In genomic region chr20:19254956-19255355, GRCh38 we compare ENCODE assay signal across 23 cellular contexts. TPM values are rescaled to one million over a fixed set of nuclear protein-coding genes. Genes with fewer than 3 reads are reported as not detected.
A peak's percentile ranks its signal among the peaks of the same experiment; 100 is the strongest.
DNase-seq lines count a peak whose midpoint lies in the region; TF ChIP-seq lines count a peak whose summit lies in the region.
"Had no signal": no experiment of that assay in that cellular context is flagged by ENCODE, and none has a peak within 500 bp of the region (broad histone marks: within the 10 kb centered on the region; RNA-seq: fewer than 3 reads in every experiment).

No MANE protein-coding gene starts in this region.

- no peak overlapping the region for H2AK5ac ChIP-seq in mesendoderm (ENCODE audit: low read length)

- no peak overlapping the region for H2BK120ac ChIP-seq in mesendoderm (ENCODE audit: low read depth, low read length)

- no peaks in the 10 kb centered on the region for H3K36me3 Mint-ChIP-seq in MCF 10A (ENCODE audit: insufficient read depth, unreplicated experiment)
- H3K36me3 Mint-ChIP-seq: activated naive CD8-positive, alpha-beta T cell treated with anti-CD3 and anti-CD28 coated beads, Interleukin-2, amount 10 ng/mL, durations not matched to agents 7 days and 5 days; natural killer cell had no signal

- H4K5ac ChIP-seq in mesendoderm (ENCODE audit: low read length): no peak overlapping the region

- H3K23ac ChIP-seq in mesendoderm (ENCODE audit: low read length): no peak overlapping the region

- intact Hi-C loops in MCF 10A (cut with micrococcal nuclease) (no loop called here), mammary epithelial cell (cut with micrococcal nuclease) (no loop called here)

- peaks cover 6% of the 10 kb centered on the region for H3K9me3 Mint-ChIP-seq in MCF 10A (ENCODE audit: unreplicated experiment)
- H3K9me3 Mint-ChIP-seq: activated naive CD8-positive, alpha-beta T cell treated with anti-CD3 and anti-CD28 coated beads, Interleukin-2, amount 10 ng/mL, durations not matched to agents 7 days and 5 days; central memory CD8-positive, alpha-beta T cell; natural killer cell; stimulated activated naive CD8-positive, alpha-beta T cell treated with anti-CD3 and anti-CD28 coated beads, Interleukin-15, Interleukin-2, amounts not matched to agents 100 ng/mL and 50 ng/mL, for 24 hours; T-helper 2 cell treated with Interferon-gamma antibody and Interleukin-4, amounts not matched to agents 5 μg/mL and 100 μg/mL, for 36 hours had no signal

- peaks cover 25% of the 10 kb centered on the region for H3K4me1 Mint-ChIP-seq in MCF 10A (ENCODE audit: insufficient read depth, unreplicated experiment)
- H3K4me1 Mint-ChIP-seq: central memory CD8-positive, alpha-beta T cell had no signal

- H3K9ac ChIP-seq in mammary epithelial cell (ENCODE audit: insufficient read depth, low read length) (no peak overlapping the region), mesendoderm (ENCODE audit: low read length) (no peak overlapping the region)
- H3K9ac ChIP-seq: BLaER1 treated with 17β-estradiol and CSF1 and Interleukin-3, amounts not matched to agents 10 nM and 100 nM had no signal

- H3K27ac Mint-ChIP-seq in MCF 10A (ENCODE audit: low read depth, unreplicated experiment): no peak overlapping the region
- H3K27ac Mint-ChIP-seq: activated naive CD8-positive, alpha-beta T cell treated with anti-CD3 and anti-CD28 coated beads, Interleukin-2, amount 10 ng/mL, durations not matched to agents 7 days and 5 days; natural killer cell; stimulated activated naive CD8-positive, alpha-beta T cell treated with anti-CD3 and anti-CD28 coated beads, Interleukin-15, Interleukin-2, amounts not matched to agents 100 ng/mL and 50 ng/mL, for 24 hours; T-helper 2 cell treated with Interferon-gamma antibody and Interleukin-4, amounts not matched to agents 5 μg/mL and 100 μg/mL, for 36 hours had no signal

- POLR2A ChIA-PET in MCF 10A (lab: Yijun Ruan, JAX): no interaction called here

- no peak overlapping the region for H3K18ac ChIP-seq in mesendoderm (ENCODE audit: low read length)

- no peak overlapping the region for H2BK15ac ChIP-seq in mesendoderm (replicated peaks; ENCODE audit: low read depth)

- dilution Hi-C loops in mammary epithelial cell (cut with HindIII; ENCODE audit: low sequenced_read_pairs): no loop called here

- no peaks in the 10 kb centered on the region for H3K27me3 ChIP-seq in mammary epithelial cell (ENCODE audit: insufficient read depth, low read length)
- H3K27me3 ChIP-seq in mesendoderm (ENCODE audit: insufficient read depth, low read length, poor library complexity): no peaks in the 10 kb centered on the region
- H3K27me3 ChIP-seq: BLaER1 treated with 17β-estradiol and CSF1 and Interleukin-3, amounts not matched to agents 10 nM and 100 nM had no signal

- peaks cover 4% of the 10 kb centered on the region for H3K9me3 ChIP-seq in mammary epithelial cell (replicated peaks; ENCODE audit: insufficient read depth, low read length)
- H3K9me3 ChIP-seq: BLaER1 treated with 17β-estradiol and CSF1 and Interleukin-3, amounts not matched to agents 10 nM and 100 nM; Caco-2 had no signal

- H3K4me3 Mint-ChIP-seq in MCF 10A (ENCODE audit: unreplicated experiment): no peak overlapping the region
- H3K4me3 Mint-ChIP-seq: activated naive CD8-positive, alpha-beta T cell treated with anti-CD3 and anti-CD28 coated beads, Interleukin-2, amount 10 ng/mL, durations not matched to agents 7 days and 5 days; central memory CD8-positive, alpha-beta T cell; natural killer cell; stimulated activated naive CD8-positive, alpha-beta T cell treated with anti-CD3 and anti-CD28 coated beads, Interleukin-15, Interleukin-2, amounts not matched to agents 100 ng/mL and 50 ng/mL, for 24 hours; T-helper 2 cell treated with Interferon-gamma antibody and Interleukin-4, amounts not matched to agents 5 μg/mL and 100 μg/mL, for 36 hours had no signal

- no peaks in the 10 kb centered on the region for H3K79me1 ChIP-seq in mesendoderm (ENCODE audit: low read length)

- 34% methylated on average over 4 of the region's 4 CpGs for WGBS in mammary epithelial cell (ENCODE audit: low coverage, missing lambda C conversion rate)
- no CpG with 5 or more reads among the region's 4 CpGs for WGBS in mesendoderm (ENCODE audit: extremely low coverage, insufficient coverage, low lambda C conversion rate)

- no peak overlapping the region for H2AFZ ChIP-seq in mammary epithelial cell (ENCODE audit: low read depth, low read length)

- peak; percentile 38 for DNase-seq in MCF 10A (ENCODE audit: unreplicated experiment)
- DNase-seq in mammary epithelial cell: no peak
- peak; percentile 89 for DNase-seq in RPMI7951 (ENCODE audit: low read depth)
- DNase-seq in mesendoderm: peak; percentile 16
- no peak for DNase-seq in ACHN
- no peak for DNase-seq in anterior cingulate cortex (lab: John Stamatoyannopoulos, UW)
- DNase-seq in NOMO-1 treated with DMSO at 0.1 percent for 48 hours (lab: John Stamatoyannopoulos, UW; ENCODE audit: unreplicated experiment): no peak
- DNase-seq: activated CD4-positive, alpha-beta T cell treated with anti-CD3 and anti-CD28 coated beads for 4 hours; activated effector memory CD4-positive, alpha-beta T cell treated with anti-CD3 and anti-CD28 coated beads, Interleukin-2, amount 50 U/mL, for 16 hours; activated naive CD8-positive, alpha-beta T cell treated with anti-CD3 and anti-CD28 coated beads, Interleukin-2, amount 10 ng/mL, durations not matched to agents 7 days and 5 days; activated T-cell treated with anti-CD3 and anti-CD28 coated beads for 4 hours; Caco-2; dermis blood vessel endothelial cell; DND-41; islet precursor cell; natural killer cell; NCI-H1930; SHP77 treated with DMSO at 0.1 percent for 48 hours had no signal

- no peaks in the 10 kb centered on the region for H3K79me2 ChIP-seq in mammary epithelial cell (ENCODE audit: insufficient read depth, low read length)
- no peaks in the 10 kb centered on the region for H3K79me2 ChIP-seq in mesendoderm (ENCODE audit: control insufficient read depth, insufficient read depth, low read length)

- H3K4me1 ChIP-seq in mammary epithelial cell (ENCODE audit: insufficient read depth, low read length) (no peaks in the 10 kb centered on the region), mesendoderm (ENCODE audit: control insufficient read depth, low read depth, low read length) (no peaks in the 10 kb centered on the region)
- H3K4me1 ChIP-seq: BLaER1 treated with 17β-estradiol and CSF1 and Interleukin-3, amounts not matched to agents 10 nM and 100 nM had no signal

- H3K27ac ChIP-seq in mammary epithelial cell (ENCODE audit: insufficient read depth, low read depth, low read length): no peak overlapping the region
- H3K27ac ChIP-seq in mesendoderm (ENCODE audit: low read depth, low read length): no peak overlapping the region
- H3K27ac ChIP-seq: BLaER1 treated with 17β-estradiol and CSF1 and Interleukin-3, amounts not matched to agents 10 nM and 100 nM had no signal

- no peak overlapping the region for H3K56ac ChIP-seq in mesendoderm (ENCODE audit: low read length)

- H3K27me3 Mint-ChIP-seq in MCF 10A (ENCODE audit: insufficient read depth, unreplicated experiment): no peaks in the 10 kb centered on the region
- H3K27me3 Mint-ChIP-seq: activated naive CD8-positive, alpha-beta T cell treated with anti-CD3 and anti-CD28 coated beads, Interleukin-2, amount 10 ng/mL, durations not matched to agents 7 days and 5 days; central memory CD8-positive, alpha-beta T cell; stimulated activated naive CD8-positive, alpha-beta T cell treated with anti-CD3 and anti-CD28 coated beads, Interleukin-15, Interleukin-2, amounts not matched to agents 100 ng/mL and 50 ng/mL, for 24 hours had no signal

- H3K4me2 ChIP-seq in mammary epithelial cell (ENCODE audit: insufficient read depth, low read depth, low read length) (no peak overlapping the region), mesendoderm (ENCODE audit: low read length) (no peak overlapping the region)
- H3K4me2 ChIP-seq: BLaER1 treated with 17β-estradiol and CSF1 and Interleukin-3, amounts not matched to agents 10 nM and 100 nM had no signal

- no peak overlapping the region for H4K8ac ChIP-seq in mesendoderm (ENCODE audit: low read depth, low read length)

- H3K4me3 ChIP-seq in mammary epithelial cell (replicated peaks in 1 of 3; ENCODE audit: insufficient read depth in 1 of 3, low read depth in 2 of 3, low read length in 3 of 3) (no peak overlapping the region), mesendoderm (ENCODE audit: low read length) (no peak overlapping the region)
- H3K4me3 ChIP-seq: BLaER1 treated with 17β-estradiol and CSF1 and Interleukin-3, amounts not matched to agents 10 nM and 100 nM had no signal

- H3K36me3 ChIP-seq in mammary epithelial cell (ENCODE audit: insufficient read depth, low read length) (no peaks in the 10 kb centered on the region), mesendoderm (ENCODE audit: control insufficient read depth, insufficient read depth, low read length) (no peaks in the 10 kb centered on the region)
- H3K36me3 ChIP-seq: BLaER1 treated with 17β-estradiol and CSF1 and Interleukin-3, amounts not matched to agents 10 nM and 100 nM had no signal

- H4K20me1 ChIP-seq in mammary epithelial cell (ENCODE audit: insufficient read depth, low read length): no peaks in the 10 kb centered on the region
- H4K20me1 ChIP-seq: BLaER1 treated with 17β-estradiol and CSF1 and Interleukin-3, amounts not matched to agents 10 nM and 100 nM had no signal

- in situ Hi-C loops in mammary epithelial cell (cut with MboI; ENCODE audit: low sequenced_read_pairs in 2 of 2) (no loop called here), ACHN (cut with HindIII; ENCODE audit: low pct_ligation_motif_present, low pct_unique_long_range_greater_than_20kb, low sequenced_read_pairs) (no loop called here)

- TF ChIP-seq CTCF in MCF 10A (IDR thresholded peaks at IDR 0.05; ENCODE audit: unreplicated experiment) (no peak), mammary epithelial cell (conservative IDR thresholded peaks at IDR 0.05 in 1 of 2, IDR thresholded peaks at IDR 0.05 in 1 of 2; ENCODE audit: extremely low read depth in 1 of 2, insufficient read depth in 1 of 2, low read depth in 1 of 2, low read length in 2 of 2) (no peak)

- H3K4ac ChIP-seq in mesendoderm (ENCODE audit: low read depth, low read length): no peak overlapping the region

- CTCF ChIA-PET in MCF 10A (lab: Yijun Ruan, JAX) (interaction anchor here (0.6 kb wide), 1 partner anchor 832 kb away, joined by 4 read pairs; no protein-coding TSS in a partner anchor), mammary epithelial cell (lab: Charles Lee; ENCODE audit: low non-redundant PET) (no interaction called here)

- no peak overlapping the region for H2BK5ac ChIP-seq in mesendoderm (ENCODE audit: low read length)

- BruUV-seq in MCF 10A (replicated peaks; lab: Mats Ljungman, UMichigan) (no TSS peak), mammary epithelial cell (replicated peaks; lab: Mats Ljungman, UMichigan) (no TSS peak)

RNA-seq across cellular contexts. Expression of gene SLC24A3, which starts 42.5 kb away (rescaled TPM):
- total RNA-seq in MCF 10A (2022): not detected in 2 replicates
- under 1 TPM in 1 of 2 donors, not detected in 1; 0.17 TPM for total RNA-seq in mammary epithelial cell
- polyA plus RNA-seq in mammary epithelial cell: not detected
- not detected for polyA minus RNA-seq in mammary epithelial cell
- total RNA-seq in RPMI7951 (2014; rRNA removed; shearing (Covaris generic)): 9.0 and 9.6 TPM in 2 replicates
- 0.69 TPM for polyA plus RNA-seq in mesendoderm (2013, experiment 1 of 2)
- polyA plus RNA-seq in mesendoderm (2013, experiment 2 of 2): 0.77 TPM
- total RNA-seq: activated naive CD8-positive, alpha-beta T cell treated with anti-CD3 and anti-CD28 coated beads, Interleukin-2, amount 10 ng/mL, durations not matched to agents 7 days and 5 days; dermis blood vessel endothelial cell had no signal
- polyA plus RNA-seq: AG04450 had no signal

Comparison
In these comparisons a context has a peak if more than half of its experiments do, and no peak if none do; other contexts are left out.
1. DNase-seq: peak in MCF 10A (single experiment), RPMI7951 (single experiment) and mesendoderm (single experiment); none in mammary epithelial cell (single experiment), ACHN (single experiment), anterior cingulate cortex (0 of 58) and NOMO-1 treated with DMSO at 0.1 percent for 48 hours (single experiment).